8 cellular contexts compared by ENCODE assay signal in genomic region chr7:101251871-101252659, GRCh38. TPM values are rescaled to one million over a fixed set of nuclear protein-coding genes. Genes with fewer than 3 reads are reported as not detected.
A peak's percentile ranks its signal among the peaks of the same experiment; 100 is the strongest.
DNase-seq lines count a peak whose midpoint lies in the region; ATAC-seq and TF ChIP-seq lines count a peak whose summit lies in the region.

No MANE protein-coding gene starts in this region.

- H3K27ac ChIP-seq in C4-2B = peak overlapping the region; percentile 68

- intact Hi-C loops in left colon (cut with DNase I, micrococcal nuclease) = no loop called here

- peak; percentile 97 for ATAC-seq in GM19372 (IDR thresholded peaks at IDR 0.05; ENCODE audit: low read depth, unreplicated experiment)
- ATAC-seq in HG03521 (IDR thresholded peaks at IDR 0.05; ENCODE audit: unreplicated experiment) = peak; percentile 97
- ATAC-seq in left colon = peak; percentile 99

- no peak for TF ChIP-seq CTCF in C4-2B (conservative IDR thresholded peaks at IDR 0.05)

- DNase-seq in NCI-H69 (lab: John Stamatoyannopoulos, UW) = peak; percentile 99
- peak; percentile 100 for DNase-seq in activated CD4-positive, alpha-beta T cell treated with anti-CD3 and anti-CD28 coated beads, Interleukin-2, amount 50 U/mL, for 1 hour
- peak; percentile 74 for DNase-seq in cortex of kidney (lab: John Stamatoyannopoulos, UW)
- peak; percentile 99 to 100 for DNase-seq in left colon
- DNase-seq in stimulated activated CD4-positive, alpha-beta T cell treated with anti-CD3 and anti-CD28 coated beads, Interleukin-1b, Interleukin-23, amount 100 ng/mL, for 4 hours (ENCODE audit: low read depth in 2 of 2) = peak; percentile 97 to 99

RNA-seq across cellular contexts. Expression of gene FIS1, which starts 7.2 kb away (rescaled TPM):
- 100 to 1,000 TPM; 150 to 156 TPM for total RNA-seq in left colon

RNA-seq across cellular contexts. Expression of gene CLDN15, which starts 14.5 kb away (rescaled TPM):
- 10 to 100 TPM; 22.1 to 30.8 TPM for total RNA-seq in left colon

RNA-seq across cellular contexts. Expression of gene ZNHIT1, which starts 34.1 kb away (rescaled TPM):
- 10 to 100 TPM; 85.3 to 92.9 TPM for total RNA-seq in left colon

RNA-seq across cellular contexts. Expression of gene PLOD3, which starts 34.7 kb away (rescaled TPM):
- total RNA-seq in left colon = 10 to 100 TPM; 81.9 to 85.9 TPM

RNA-seq across cellular contexts. Expression of gene MOGAT3, which starts 51.2 kb away (rescaled TPM):
- total RNA-seq in left colon = 10 to 100 TPM; 43.1 to 62.4 TPM

Comparison
In these comparisons a context has a peak if more than half of its experiments do, and no peak if none do; other contexts are left out.
1. Peak in every context shown above with its lines: DNase-seq, ATAC-seq and H3K27ac ChIP-seq.